In genomic region chr20:64257107-64257757, GRCh38 we compare ENCODE assay signal across 9 cellular contexts. TPM values are rescaled to one million over a fixed set of nuclear protein-coding genes. Genes with fewer than 3 reads are reported as not detected.
DNase-seq lines count a peak whose midpoint lies in the region; ATAC-seq lines count a peak whose summit lies in the region.
"Had no signal": no experiment of that assay in that cellular context is flagged by ENCODE, and none has a peak within 500 bp of the region (broad histone marks: within the 10 kb centered on the region; RNA-seq: fewer than 3 reads in every experiment).

No MANE protein-coding gene starts in this region.

- H3K9me3 Mint-ChIP-seq in activated T-cell treated with anti-CD3 and anti-CD28 coated beads, Interleukin-2, amount 50 U/mL, for 24 hours: no peaks in the 10 kb centered on the region
- H3K9me3 Mint-ChIP-seq in activated naive CD8-positive, alpha-beta T cell (ENCODE audit: low read depth): no peaks in the 10 kb centered on the region
- H3K9me3 Mint-ChIP-seq in stimulated activated naive CD8-positive, alpha-beta T cell treated with anti-CD3 and anti-CD28 coated beads, Interleukin-15, amount 100 ng/mL, for 72 hours: no peaks in the 10 kb centered on the region

- peaks cover 13% of the 10 kb centered on the region for H3K4me1 ChIP-seq in iPS-20b (ENCODE audit: insufficient read depth, low read length)

- H3K27ac ChIP-seq in iPS-20b (ENCODE audit: low read length): no peak overlapping the region

- H3K27me3 Mint-ChIP-seq in activated T-cell treated with anti-CD3 and anti-CD28 coated beads, Interleukin-2, amount 50 U/mL, for 24 hours: peaks cover 5% of the 10 kb centered on the region
- peaks cover 1% of the 10 kb centered on the region for H3K27me3 Mint-ChIP-seq in activated naive CD8-positive, alpha-beta T cell
- peaks cover 12% of the 10 kb centered on the region for H3K27me3 Mint-ChIP-seq in stimulated activated naive CD8-positive, alpha-beta T cell treated with anti-CD3 and anti-CD28 coated beads, Interleukin-15, amount 100 ng/mL, for 72 hours

- intact Hi-C loops in left colon (cut with DNase I, micrococcal nuclease): no loop called here

- H3K27me3 ChIP-seq in iPS-20b (ENCODE audit: insufficient read depth, low read length): no peaks in the 10 kb centered on the region; the same call in 1 of the 2 replicates

- no peak for ATAC-seq in stimulated activated naive CD8-positive, alpha-beta T cell treated with anti-CD3 and anti-CD28 coated beads, Interleukin-15, amount 100 ng/mL, for 72 hours
- ATAC-seq in HG02623 (IDR thresholded peaks at IDR 0.05; ENCODE audit: unreplicated experiment): no peak
- ATAC-seq in left colon: no peak

- peaks cover 25% of the 10 kb centered on the region for H3K36me3 Mint-ChIP-seq in activated T-cell treated with anti-CD3 and anti-CD28 coated beads, Interleukin-2, amount 50 U/mL, for 24 hours (ENCODE audit: low read depth)
- H3K36me3 Mint-ChIP-seq in activated naive CD8-positive, alpha-beta T cell: no peaks in the 10 kb centered on the region

- peak overlapping the region; percentile 93 for H3K27ac Mint-ChIP-seq in activated T-cell treated with anti-CD3 and anti-CD28 coated beads, Interleukin-2, amount 50 U/mL, for 24 hours
- H3K27ac Mint-ChIP-seq in activated naive CD8-positive, alpha-beta T cell: peak overlapping the region; percentile 91
- no peak overlapping the region for H3K27ac Mint-ChIP-seq in stimulated activated naive CD8-positive, alpha-beta T cell treated with anti-CD3 and anti-CD28 coated beads, Interleukin-15, amount 100 ng/mL, for 72 hours

- H3K4me3 Mint-ChIP-seq in activated T-cell treated with anti-CD3 and anti-CD28 coated beads, Interleukin-2, amount 50 U/mL, for 24 hours: peak overlapping the region; percentile 83
- peak overlapping the region; percentile 91 for H3K4me3 Mint-ChIP-seq in activated naive CD8-positive, alpha-beta T cell
- H3K4me3 Mint-ChIP-seq in stimulated activated naive CD8-positive, alpha-beta T cell treated with anti-CD3 and anti-CD28 coated beads, Interleukin-15, amount 100 ng/mL, for 72 hours: peak overlapping the region; percentile 93 to 98

- H3K36me3 ChIP-seq in iPS-20b (ENCODE audit: insufficient read depth, low read depth, low read length): peaks cover 8% of the 10 kb centered on the region; the same call in 1 of the 2 replicates

- H3K4me3 ChIP-seq in iPS-20b (ENCODE audit: low read length): peak overlapping the region; percentile 94; the same call in 1 of the 2 replicates

- H3K9me3 ChIP-seq in iPS-20b (ENCODE audit: insufficient read depth, low read depth, low read length): no peaks in the 10 kb centered on the region

- DNase-seq in activated T-cell treated with anti-CD3 and anti-CD28 coated beads, Interleukin-2, amount 50 U/mL, for 24 hours: no peak
- no peak for DNase-seq in activated T-cell treated with anti-CD3 and anti-CD28 coated beads, Interleukin-2, amount 50 U/mL, for 48 hours
- DNase-seq in stimulated activated naive CD8-positive, alpha-beta T cell treated with anti-CD3 and anti-CD28 coated beads, Interleukin-15, amount 100 ng/mL, for 72 hours: no peak
- DNase-seq in left colon (no peak), superior temporal gyrus (ENCODE audit: extremely low spot score) (no peak)
- DNase-seq: NCI-H526 treated with DMSO at 0.1 percent for 48 hours had no signal

- H3K9ac ChIP-seq in iPS-20b (ENCODE audit: low read depth, low read length): peak overlapping the region; percentile 34; the same call in 1 of the 2 replicates

- H3K4me1 Mint-ChIP-seq in activated T-cell treated with anti-CD3 and anti-CD28 coated beads, Interleukin-2, amount 50 U/mL, for 24 hours (ENCODE audit: low read depth): peaks cover 61% of the 10 kb centered on the region
- peaks cover 61% of the 10 kb centered on the region for H3K4me1 Mint-ChIP-seq in activated naive CD8-positive, alpha-beta T cell (ENCODE audit: low read depth)
- H3K4me1 Mint-ChIP-seq in stimulated activated naive CD8-positive, alpha-beta T cell treated with anti-CD3 and anti-CD28 coated beads, Interleukin-15, amount 100 ng/mL, for 72 hours: peaks cover 68% of the 10 kb centered on the region

RNA-seq across cellular contexts. Expression of gene PCMTD2, which starts 1.7 kb away (rescaled TPM):
- 10 to 100 TPM; 26.1 to 33.8 TPM for total RNA-seq in left colon

Comparison
In these comparisons a context has a peak if more than half of its experiments do, and no peak if none do; other contexts are left out.
1. H3K27ac Mint-ChIP-seq: peak in activated T-cell treated with anti-CD3 and anti-CD28 coated beads, Interleukin-2, amount 50 U/mL, for 24 hours (single experiment) and activated naive CD8-positive, alpha-beta T cell (single experiment); none in stimulated activated naive CD8-positive, alpha-beta T cell treated with anti-CD3 and anti-CD28 coated beads, Interleukin-15, amount 100 ng/mL, for 72 hours (0 of 2).
2. Peak in every context shown above with its lines, with median percentiles within 50 percentile points of each other: H3K4me3 Mint-ChIP-seq.